20 cellular contexts compared by ENCODE assay signal in the genomic region with DNA sequence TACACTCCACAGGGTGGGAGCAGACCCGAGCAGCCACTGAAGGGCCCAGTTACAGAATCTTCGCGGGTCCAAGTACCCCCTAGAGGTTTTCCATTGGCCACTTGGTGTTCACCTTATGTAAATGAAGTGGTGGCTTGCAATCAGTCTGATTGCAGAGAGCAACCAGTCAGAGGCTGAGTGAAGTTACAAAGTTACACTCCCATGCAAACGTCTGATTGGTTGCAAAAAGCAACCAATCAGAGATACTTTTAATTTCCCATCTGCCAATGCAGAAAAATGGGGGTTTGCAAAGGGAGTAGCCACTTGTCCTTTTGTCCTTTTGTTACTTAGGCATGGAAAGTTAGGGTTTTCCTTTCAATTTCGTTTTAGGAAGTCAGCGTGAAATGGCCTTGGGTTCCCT.
"Had no signal": no experiment of that assay in that cellular context is flagged by ENCODE, and none has a peak within 500 bp of the region (broad histone marks: within the 10 kb centered on the region; RNA-seq: fewer than 3 reads in every experiment).

No MANE protein-coding gene starts in this region.

- H3K27ac ChIP-seq: coronary artery, foreskin keratinocyte, heart left ventricle, neutrophil, psoas muscle, stomach, thoracic aorta, transverse colon had no signal

- H3K4me3 Mint-ChIP-seq: endodermal cell; naive thymus-derived CD4-positive, alpha-beta T cell; nephron progenitor cell had no signal

- H3K27ac Mint-ChIP-seq: endodermal cell; naive thymus-derived CD4-positive, alpha-beta T cell; nephron progenitor cell had no signal

- DNase-seq: effector CD4-positive, alpha-beta T cell; endodermal cell; erythroblast; foreskin keratinocyte; heart left ventricle; hippocampal formation; left colon; mammary epithelial cell; naive thymus-derived CD4-positive, alpha-beta T cell; nephron progenitor cell; psoas muscle; retina; stimulated activated naive CD4-positive, alpha-beta T cell; stomach; substantia nigra; transverse colon had no signal

- H3K9me3 ChIP-seq: heart left ventricle, neutrophil, psoas muscle, stomach, thoracic aorta, transverse colon had no signal

- H3K4me1 Mint-ChIP-seq: endodermal cell; naive thymus-derived CD4-positive, alpha-beta T cell; nephron progenitor cell had no signal

- H3K27me3 ChIP-seq: foreskin keratinocyte, heart left ventricle, neutrophil, stomach, transverse colon had no signal

- H3K36me3 ChIP-seq: heart left ventricle, neutrophil, stomach, thoracic aorta, transverse colon had no signal

- H3K9me3 Mint-ChIP-seq: naive thymus-derived CD4-positive, alpha-beta T cell had no signal

- H3K4me1 ChIP-seq: foreskin keratinocyte, heart left ventricle, psoas muscle, stomach, transverse colon had no signal

- H3K4me3 ChIP-seq: coronary artery, heart left ventricle, psoas muscle, stomach, thoracic aorta, transverse colon had no signal

- H3K36me3 Mint-ChIP-seq: naive thymus-derived CD4-positive, alpha-beta T cell had no signal

- ATAC-seq: foreskin keratinocyte; heart left ventricle; left colon; naive thymus-derived CD4-positive, alpha-beta T cell; psoas muscle; sciatic nerve had no signal
